8 cellular contexts compared by ENCODE assay signal in genomic region chr5:108822211-108822947, GRCh38.
"Had no signal": no experiment of that assay in that cellular context is flagged by ENCODE, and none has a peak within 500 bp of the region (broad histone marks: within the 10 kb centered on the region; RNA-seq: fewer than 3 reads in every experiment).

No MANE protein-coding gene starts in this region.

- H2AFZ ChIP-seq: GM23248 had no signal

- DNase-seq: GM23248, GOT3, H7, HFFc6, KG1 had no signal

- FAIRE-seq: HTR-8/SVneo had no signal

- H3K9ac ChIP-seq: GM23248 had no signal

- ATAC-seq: HCT116 had no signal

- H3K36me3 ChIP-seq: HAP-1 had no signal

- H3K4me3 ChIP-seq: GM23248, HAP-1 had no signal

- H3K9me3 ChIP-seq: HAP-1 had no signal

- H3K27ac ChIP-seq: GM23248 had no signal
